11 cellular contexts compared by ENCODE assay signal in the genomic region with DNA sequence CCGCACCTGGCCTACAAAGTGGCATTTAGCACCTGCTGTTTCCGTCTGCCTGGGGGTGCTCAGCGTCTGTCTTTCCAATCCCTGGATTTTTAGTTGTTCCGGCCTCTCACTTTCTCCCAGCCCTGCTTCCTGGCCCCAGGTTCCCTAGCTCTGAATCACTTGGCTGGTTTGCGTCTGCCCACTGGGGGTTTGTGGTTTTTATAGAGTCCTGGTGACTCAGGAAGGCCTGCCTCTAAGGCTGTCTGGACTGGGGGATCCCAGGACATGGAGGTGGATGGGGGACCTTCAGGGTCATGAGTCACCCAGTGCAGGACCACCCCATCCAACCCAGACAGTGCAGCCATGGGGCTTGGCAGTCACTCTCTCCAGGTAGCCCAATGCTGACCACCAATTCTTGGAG. TPM values are rescaled to one million over a fixed set of nuclear protein-coding genes. Genes with fewer than 3 reads are reported as not detected.
A peak's percentile ranks its signal among the peaks of the same experiment; 100 is the strongest.
DNase-seq lines count a peak whose midpoint lies in the region; ATAC-seq and TF ChIP-seq lines count a peak whose summit lies in the region.
"Had no signal": no experiment of that assay in that cellular context is flagged by ENCODE, and none has a peak within 500 bp of the region (broad histone marks: within the 10 kb centered on the region; RNA-seq: fewer than 3 reads in every experiment).

No MANE protein-coding gene starts in this region.

- no peaks in the 10 kb centered on the region for H3K4me1 ChIP-seq in prostate gland (replicated peaks)
- H3K4me1 ChIP-seq: upper lobe of right lung had no signal

- peak overlapping the region; percentile 97 for H3K27ac Mint-ChIP-seq in chondrocyte (ENCODE audit: unreplicated experiment)

- H3K9me3 ChIP-seq in prostate gland, result no peaks in the 10 kb centered on the region
- H3K9me3 ChIP-seq: upper lobe of right lung had no signal

- in situ Hi-C loops in Caki2 (cut with HindIII; ENCODE audit: low pct_unique_long_range_greater_than_20kb, low sequenced_read_pairs), result no loop called here

- intact Hi-C loops in prostate gland (cut with DNase I), result no loop called here

- H3K27me3 ChIP-seq in prostate gland (replicated peaks; ENCODE audit: insufficient read depth), result no peaks in the 10 kb centered on the region
- H3K27me3 ChIP-seq: upper lobe of right lung had no signal

- TF ChIP-seq CTCF in chondrocyte (IDR thresholded peaks at IDR 0.05) (no peak), prostate gland (IDR thresholded peaks at IDR 0.05) (no peak)

- H3K36me3 Mint-ChIP-seq in chondrocyte (ENCODE audit: low read depth), result peaks cover 1% of the 10 kb centered on the region

- H3K27ac ChIP-seq in prostate gland, result no peak overlapping the region
- H3K27ac ChIP-seq: KMS-11, SK-N-MC, upper lobe of right lung had no signal

- DNase-seq in Caki2 (ENCODE audit: low read depth), result peak; percentile 68
- peak; percentile 68 for DNase-seq in NCI-H69 (lab: John Stamatoyannopoulos, UW)
- DNase-seq in chondrocyte (ENCODE audit: low spot score), result no peak
- DNase-seq in myocyte (ENCODE audit: low read depth), result peak; percentile 94
- DNase-seq in prostate gland (ENCODE audit: low spot score), result no peak
- no peak for DNase-seq in activated effector memory CD4-positive, alpha-beta T cell treated with anti-CD3 and anti-CD28 coated beads, Interleukin-2, amount 50 U/mL, for 16 hours
- no peak for DNase-seq in cerebellar cortex (ENCODE audit: low spot score)
- DNase-seq: upper lobe of right lung had no signal

- no peak overlapping the region for H3K4me3 ChIP-seq in prostate gland
- H3K4me3 ChIP-seq: SK-N-MC, upper lobe of right lung had no signal

- peaks cover 49% of the 10 kb centered on the region for H3K4me1 Mint-ChIP-seq in chondrocyte (ENCODE audit: low read depth)

- no peaks in the 10 kb centered on the region for H3K9me3 Mint-ChIP-seq in chondrocyte (ENCODE audit: low read depth)

- peak overlapping the region; percentile 4 for H3K4me3 Mint-ChIP-seq in chondrocyte (ENCODE audit: unreplicated experiment)

- no peaks in the 10 kb centered on the region for H3K36me3 ChIP-seq in prostate gland

- no peaks in the 10 kb centered on the region for H3K27me3 Mint-ChIP-seq in chondrocyte (ENCODE audit: low read depth)

- no peak for ATAC-seq in GM21447 (IDR thresholded peaks at IDR 0.05; ENCODE audit: unreplicated experiment)

- 72% methylated on average over 5 of the region's 5 CpGs for WGBS in prostate gland

- no peak for TF ChIP-seq POLR2A in prostate gland (IDR thresholded peaks at IDR 0.05)

RNA-seq across cellular contexts. Expression of gene MRPL37, which starts 53.5 kb away (rescaled TPM):
- total RNA-seq in Caki2 (2014; rRNA removed; shearing (Covaris generic); ENCODE audit: low replicate concordance), result 112 and 142 TPM in 2 replicates
- total RNA-seq in chondrocyte (66.0 to 66.9 TPM (median 66.3 TPM) in 3 replicates), myocyte (96.3 and 112 TPM in 2 replicates), prostate gland (10 to 100 TPM; 73.7 to 91.5 TPM)
- polyA plus RNA-seq in myocyte (2012), result 111 TPM

RNA-seq across cellular contexts. Expression of gene CYB5RL, which starts 53.6 kb away (rescaled TPM):
- total RNA-seq in Caki2 (2014; rRNA removed; shearing (Covaris generic); ENCODE audit: low replicate concordance), result 3.6 and 3.8 TPM in 2 replicates
- total RNA-seq in chondrocyte, result 7.0 to 7.8 TPM (median 7.5 TPM) in 3 replicates
- total RNA-seq in myocyte, result 7.2 TPM in 2 replicates
- 7.5 TPM for polyA plus RNA-seq in myocyte (2012)
- total RNA-seq in prostate gland, result 10 to 100 TPM in 1 of 2 donors, 1 to 10 TPM in 1; 6.3 to 10.9 TPM

Comparison
In these comparisons a context has a peak if more than half of its experiments do, and no peak if none do; other contexts are left out.
1. DNase-seq: peak in Caki2 (single experiment), NCI-H69 (single experiment) and myocyte (single experiment); none in chondrocyte (single experiment), prostate gland (single experiment), activated effector memory CD4-positive, alpha-beta T cell treated with anti-CD3 and anti-CD28 coated beads, Interleukin-2, amount 50 U/mL, for 16 hours (single experiment) and cerebellar cortex (single experiment).